ENCODE assay signal across 9 cellular contexts in genomic region chr15:40323239-40323952, GRCh38. TPM values are rescaled to one million over a fixed set of nuclear protein-coding genes. Genes with fewer than 3 reads are reported as not detected.
A peak's percentile ranks its signal among the peaks of the same experiment; 100 is the strongest.
DNase-seq lines count a peak whose midpoint lies in the region; ATAC-seq, FAIRE-seq and TF ChIP-seq lines count a peak whose summit lies in the region.
"Had no signal": no experiment of that assay in that cellular context is flagged by ENCODE, and none has a peak within 500 bp of the region (broad histone marks: within the 10 kb centered on the region; RNA-seq: fewer than 3 reads in every experiment).

TSS of gene INAFM2 (plus strand) at chr15:40323692. CDS start at chr15:40324056, 364 bp downstream.

- ATAC-seq in GM19025 (IDR thresholded peaks at IDR 0.05; ENCODE audit: low read depth, unreplicated experiment) (peak; percentile 89), HG03342 (IDR thresholded peaks at IDR 0.05; ENCODE audit: unreplicated experiment) (peak; percentile 85)
- peak; percentile 94 to 95 for ATAC-seq in activated CD4-positive, CD25-positive, alpha-beta regulatory T cell treated with anti-CD3 and anti-CD28 coated beads, Interleukin-2, amount 50 U/mL, for 24 hours
- ATAC-seq in central memory CD8-positive, alpha-beta T cell (replicated peaks; ENCODE audit: extremely low read depth, poor library complexity, severe bottlenecking) = peak; percentile 95

- FAIRE-seq in kidney (lab: Jason Lieb, UNC) = no peak
- FAIRE-seq: endometrium had no signal

- TF ChIP-seq CTCF in kidney (IDR thresholded peaks at IDR 0.05; ENCODE audit: borderline replicate concordance, extremely low read depth, insufficient read depth) = peak; percentile 41

- peak within 1 kb of the TSS in 1 of 2 donors; percentile 24 for H3K27ac ChIP-seq in kidney (ENCODE audit: low read depth in 2 of 2, low read length in 2 of 2)

- H3K36me3 Mint-ChIP-seq in central memory CD8-positive, alpha-beta T cell (ENCODE audit: insufficient read depth) = peaks cover 3% of the 10 kb centered on the region

- H3K9ac ChIP-seq in kidney (ENCODE audit: low read length in 2 of 2) = peak within 1 kb of the TSS; percentile 16 to 41

- DNase-seq in AG20443 (ENCODE audit: low spot score) (peak; percentile 95), NCI-H446 treated with DMSO at 0.1 percent for 48 hours (lab: John Stamatoyannopoulos, UW) (peak; percentile 82), kidney (peak; percentile 96)
- peak; percentile 77 to 83 for DNase-seq in central memory CD8-positive, alpha-beta T cell (ENCODE audit: low spot score in 2 of 2)
- DNase-seq in stimulated activated CD4-positive, alpha-beta T cell treated with anti-CD3 and anti-CD28 coated beads, Interleukin-15, amount 100 ng/mL, for 24 hours = peak; percentile 91

- no peaks in the 10 kb centered on the region for H3K36me3 ChIP-seq in kidney (ENCODE audit: control insufficient read depth in 1 of 2, insufficient read depth in 2 of 2, low read length in 2 of 2)

- H3K9me3 Mint-ChIP-seq in central memory CD8-positive, alpha-beta T cell = no peaks in the 10 kb centered on the region

- intact Hi-C loops in kidney (cut with DNase I) = no loop called here

- peak within 1 kb of the TSS; percentile 72 for H3K27ac Mint-ChIP-seq in central memory CD8-positive, alpha-beta T cell (ENCODE audit: low read depth)

- peak within 1 kb of the TSS; percentile 77 for H3K4me3 Mint-ChIP-seq in central memory CD8-positive, alpha-beta T cell

- no peaks in the 10 kb centered on the region for H3K9me3 ChIP-seq in kidney (ENCODE audit: control insufficient read depth in 1 of 2, low read length in 2 of 2)

- peaks cover 41% of the 10 kb centered on the region for H3K4me1 Mint-ChIP-seq in central memory CD8-positive, alpha-beta T cell

- H3K4me1 ChIP-seq in kidney (ENCODE audit: control insufficient read depth in 1 of 2, insufficient read depth in 1 of 2, low read depth in 1 of 2, low read length in 2 of 2) = peaks cover 0 to 10% of the 10 kb centered on the region in 2 donors

- no peaks in the 10 kb centered on the region for H3K27me3 Mint-ChIP-seq in central memory CD8-positive, alpha-beta T cell

- H3K4me3 ChIP-seq in kidney (ENCODE audit: low read length in 2 of 2) = peak within 1 kb of the TSS; percentile 44 to 50

RNA-seq across cellular contexts. Expression of gene INAFM2, which starts in this region (rescaled TPM):
- 21.6 TPM for total RNA-seq in kidney
- 14.7 TPM for polyA plus RNA-seq in kidney (ENCODE audit: insufficient read depth, low read depth, low replicate concordance)
